Comparison of ENCODE assay signal across 8 cellular contexts in the genomic region with DNA sequence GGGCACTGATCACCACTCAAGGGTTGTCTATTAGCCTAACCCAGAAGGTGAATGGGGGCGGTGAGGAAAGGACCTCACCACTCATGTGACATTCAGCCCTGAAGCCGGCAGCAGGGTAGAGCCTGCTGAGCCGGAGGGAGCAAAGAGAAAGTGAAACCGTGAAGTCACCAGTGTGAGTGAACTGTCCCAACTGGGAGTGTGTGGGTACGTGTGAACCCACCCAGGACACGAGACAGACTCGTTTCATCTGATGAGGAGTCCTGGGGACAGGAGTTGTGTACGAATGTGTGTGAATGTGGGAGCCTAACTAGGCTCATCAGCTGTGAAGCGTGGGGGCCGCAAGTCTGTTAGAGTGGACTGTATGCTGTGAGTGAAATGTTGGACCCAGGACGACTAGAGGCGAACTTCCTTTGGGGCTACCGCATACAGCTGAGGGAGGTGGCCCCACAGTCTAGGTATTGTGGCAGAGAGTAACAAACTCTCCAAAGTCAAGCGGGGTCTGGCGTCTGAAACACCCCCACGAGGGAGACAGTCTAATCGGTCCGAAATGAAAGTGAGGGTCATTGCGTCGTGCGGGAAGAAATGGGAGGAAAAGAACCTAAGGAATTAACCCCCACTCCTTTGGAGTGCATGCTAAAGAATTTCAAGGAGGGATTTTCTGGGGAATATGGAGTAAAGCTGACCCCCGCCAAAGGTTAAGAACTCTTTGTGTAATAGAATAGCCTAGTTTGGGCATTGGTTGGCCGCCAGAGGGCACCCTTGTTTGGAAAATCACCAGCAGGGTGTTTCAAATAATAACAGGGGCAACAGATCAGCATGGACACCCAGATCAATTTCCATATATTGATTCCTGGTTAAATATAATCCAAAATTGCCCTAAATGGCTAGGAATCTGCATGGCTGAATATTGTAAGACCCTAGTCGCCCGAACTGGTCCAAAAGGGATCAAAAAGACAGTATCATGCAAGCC. TPM values are rescaled to one million over a fixed set of nuclear protein-coding genes. Genes with fewer than 3 reads are reported as not detected.
DNase-seq lines count a peak whose midpoint lies in the region; ATAC-seq and TF ChIP-seq lines count a peak whose summit lies in the region.

No MANE protein-coding gene starts in this region.

- peak overlapping the region in 2 of 7 donors; percentile 96 to 98 for H3K27ac Mint-ChIP-seq in CD14-positive monocyte

- H3K27me3 Mint-ChIP-seq in CD14-positive monocyte (ENCODE audit: low read depth in 3 of 3) = no peaks in the 10 kb centered on the region

- H3K36me3 Mint-ChIP-seq in CD14-positive monocyte = peaks cover 0 to 18% of the 10 kb centered on the region in 2 donors

- peak; percentile 82 for ATAC-seq in HG03039 (IDR thresholded peaks at IDR 0.05; ENCODE audit: unreplicated experiment)
- no peak for ATAC-seq in HG03354 (IDR thresholded peaks at IDR 0.05; ENCODE audit: poor library complexity, severe bottlenecking, unreplicated experiment)
- ATAC-seq in SK-N-SH treated with all-trans-retinoic acid at 6 μM for 48 hours = no peak
- no peak for ATAC-seq in HG03432 (IDR thresholded peaks at IDR 0.05; ENCODE audit: unreplicated experiment)

- no peaks in the 10 kb centered on the region for H3K9me3 ChIP-seq in iPS-20b (ENCODE audit: insufficient read depth, low read depth, low read length)

- H3K4me1 ChIP-seq in iPS-20b (ENCODE audit: insufficient read depth, low read length) = peaks cover 3% of the 10 kb centered on the region; the same call in 1 of the 2 replicates

- peaks cover 4% of the 10 kb centered on the region; the same call in 1 of the 2 replicates for H3K36me3 ChIP-seq in iPS-20b (ENCODE audit: insufficient read depth, low read depth, low read length)

- H3K4me3 ChIP-seq in iPS-20b (ENCODE audit: low read length) = no peak overlapping the region

- peak overlapping the region; percentile 96 to 100 for H3K4me3 Mint-ChIP-seq in CD14-positive monocyte

- peak; percentile 53 for TF ChIP-seq CTCF in CD14-positive monocyte (IDR thresholded peaks at IDR 0.05)

- H3K27ac ChIP-seq in iPS-20b (ENCODE audit: low read length) = no peak overlapping the region

- peak; percentile 46 for DNase-seq in CD14-positive monocyte (ENCODE audit: low spot score)
- DNase-seq in activated CD4-positive, alpha-beta T cell treated with anti-CD3 and anti-CD28 coated beads, Interleukin-2, amount 50 U/mL, for 1 hour = peak; percentile 64
- no peak for DNase-seq in NCI-H1417 (lab: John Stamatoyannopoulos, UW)

- no peaks in the 10 kb centered on the region for H3K27me3 ChIP-seq in iPS-20b (ENCODE audit: insufficient read depth, low read length)

- peaks cover 0 to 4% (median 0%) of the 10 kb centered on the region in 7 donors for H3K9me3 Mint-ChIP-seq in CD14-positive monocyte

- H3K4me1 Mint-ChIP-seq in CD14-positive monocyte = peaks cover 18% of the 10 kb centered on the region

- peak overlapping the region; percentile 21; the same call in 1 of the 2 replicates for H3K9ac ChIP-seq in iPS-20b (ENCODE audit: low read depth, low read length)

- intact Hi-C loops in CD14-positive monocyte (cut with micrococcal nuclease) = no loop called here

TF ChIP-seq in SK-N-SH treated with all-trans-retinoic acid at 6 μM for 48 hours, 23 proteins besides CTCF, POLR2A, EP300 and RAD21:
- no peak for TF ChIP-seq TCF4 (CRISPR knock-in tag; IDR thresholded peaks at IDR 0.05; ENCODE audit: borderline replicate concordance)
- no peak for TF ChIP-seq ARNTL (CRISPR knock-in tag; IDR thresholded peaks at IDR 0.05; ENCODE audit: borderline replicate concordance, low read depth)
- no peak for TF ChIP-seq ZNF70 (CRISPR knock-in tag; IDR thresholded peaks at IDR 0.05)
- no peak for TF ChIP-seq ISL1 (CRISPR knock-in tag; IDR thresholded peaks at IDR 0.05)
- no peak for TF ChIP-seq PPARA (CRISPR knock-in tag; IDR thresholded peaks at IDR 0.05; ENCODE audit: borderline replicate concordance)
- TF ChIP-seq, protein P1, sequence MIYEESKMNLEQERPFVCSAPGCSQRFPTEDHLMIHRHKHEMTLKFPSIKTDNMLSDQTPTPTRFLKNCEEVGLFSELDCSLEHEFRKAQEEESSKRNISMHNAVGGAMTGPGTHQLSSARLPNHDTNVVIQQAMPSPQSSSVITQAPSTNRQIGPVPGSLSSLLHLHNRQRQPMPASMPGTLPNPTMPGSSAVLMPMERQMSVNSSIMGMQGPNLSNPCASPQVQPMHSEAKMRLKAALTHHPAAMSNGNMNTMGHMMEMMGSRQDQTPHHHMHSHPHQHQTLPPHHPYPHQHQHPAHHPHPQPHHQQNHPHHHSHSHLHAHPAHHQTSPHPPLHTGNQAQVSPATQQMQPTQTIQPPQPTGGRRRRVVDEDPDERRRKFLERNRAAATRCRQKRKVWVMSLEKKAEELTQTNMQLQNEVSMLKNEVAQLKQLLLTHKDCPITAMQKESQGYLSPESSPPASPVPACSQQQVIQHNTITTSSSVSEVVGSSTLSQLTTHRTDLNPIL (CRISPR knock-in tag; IDR thresholded peaks at IDR 0.05; ENCODE audit: low read depth) = no peak
- no peak for TF ChIP-seq RARB (CRISPR knock-in tag; IDR thresholded peaks at IDR 0.05)
- no peak for TF ChIP-seq ZNF8 (CRISPR knock-in tag; IDR thresholded peaks at IDR 0.05)
- TF ChIP-seq ZNF565 (CRISPR knock-in tag; conservative IDR thresholded peaks at IDR 0.05; ENCODE audit: low read depth) = no peak
- no peak for TF ChIP-seq SNAI2 (CRISPR knock-in tag; IDR thresholded peaks at IDR 0.05)
- no peak for TF ChIP-seq ZC3H10 (CRISPR knock-in tag; IDR thresholded peaks at IDR 0.05)
- no peak for TF ChIP-seq BACH2 (CRISPR knock-in tag; IDR thresholded peaks at IDR 0.05; ENCODE audit: borderline replicate concordance)
TF ChIP-seq in SK-N-SH treated with all-trans-retinoic acid at 6 μM for 48 hours: peak in this region for 0.

RNA-seq across cellular contexts. Expression of a gene that starts 43.6 kb away (rescaled TPM):
- polyA plus RNA-seq in CD14-positive monocyte = not detected

Comparison
In these comparisons a context has a peak if more than half of its experiments do, and no peak if none do; other contexts are left out.
1. DNase-seq: peak in CD14-positive monocyte (single experiment) and activated CD4-positive, alpha-beta T cell treated with anti-CD3 and anti-CD28 coated beads, Interleukin-2, amount 50 U/mL, for 1 hour (single experiment); none in NCI-H1417 (0 of 3).